Comparison of ENCODE assay signal across 10 cellular contexts in the genomic region with DNA sequence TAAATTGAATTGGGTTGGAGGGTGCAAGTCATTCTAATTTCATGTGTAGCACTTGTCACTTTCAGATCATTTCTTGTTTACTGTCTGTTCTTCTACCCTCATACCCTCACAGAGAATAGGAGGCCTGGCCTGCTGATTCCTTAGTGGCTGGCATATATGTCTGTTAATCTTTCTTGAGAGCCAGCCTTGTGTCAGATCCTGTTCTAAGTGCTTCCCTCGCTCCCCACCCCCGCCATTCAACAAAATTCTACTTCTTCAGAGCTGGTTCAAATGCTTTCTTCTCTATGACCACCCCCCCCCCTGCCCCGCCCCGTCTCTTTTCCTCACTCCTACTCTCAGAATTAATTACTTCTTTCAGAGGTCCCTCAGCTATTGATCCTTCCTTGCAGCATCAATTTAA. TPM values are rescaled to one million over a fixed set of nuclear protein-coding genes. Genes with fewer than 3 reads are reported as not detected.
DNase-seq lines count a peak whose midpoint lies in the region; ATAC-seq, FAIRE-seq and TF ChIP-seq lines count a peak whose summit lies in the region.
"Had no signal": no experiment of that assay in that cellular context is flagged by ENCODE, and none has a peak within 500 bp of the region (broad histone marks: within the 10 kb centered on the region; RNA-seq: fewer than 3 reads in every experiment).

No MANE protein-coding gene starts in this region.

- H3K36me3 ChIP-seq in A673 (ENCODE audit: insufficient read depth, low read length, poor library complexity, severe bottlenecking) (no peaks in the 10 kb centered on the region), HAP-1 (replicated peaks) (peaks cover 5% of the 10 kb centered on the region; the same call in 1 of the 2 replicates), kidney (ENCODE audit: control insufficient read depth in 1 of 2, insufficient read depth in 2 of 2, low read length in 2 of 2) (no peaks in the 10 kb centered on the region), thyroid gland (no peaks in the 10 kb centered on the region)
- H3K36me3 ChIP-seq: lower lobe of right lung had no signal

- H3K4me3 Mint-ChIP-seq in activated CD8-positive, alpha-beta T cell treated with anti-CD3 and anti-CD28 coated beads, Interleukin-2, amount 10 ng/mL, durations not matched to agents 7 days and 5 days = peak overlapping the region; percentile 98

- peak overlapping the region; percentile 100 for H3K27ac Mint-ChIP-seq in activated CD8-positive, alpha-beta T cell treated with anti-CD3 and anti-CD28 coated beads, Interleukin-2, amount 10 ng/mL, durations not matched to agents 7 days and 5 days

- peaks cover 19% of the 10 kb centered on the region for H3K4me1 Mint-ChIP-seq in activated CD8-positive, alpha-beta T cell treated with anti-CD3 and anti-CD28 coated beads, Interleukin-2, amount 10 ng/mL, durations not matched to agents 7 days and 5 days (ENCODE audit: low read depth)

- H3K27me3 ChIP-seq in A673 (replicated peaks; ENCODE audit: insufficient read depth, low read depth, low read length, poor library complexity) (no peaks in the 10 kb centered on the region), HAP-1 (ENCODE audit: low read depth) (no peaks in the 10 kb centered on the region), thyroid gland (no peaks in the 10 kb centered on the region)

- H3K4me1 ChIP-seq in A673 (ENCODE audit: insufficient read depth, low read length, poor library complexity, severe bottlenecking) = peaks cover 6% of the 10 kb centered on the region
- H3K4me1 ChIP-seq in HAP-1 = peaks cover 8% of the 10 kb centered on the region
- H3K4me1 ChIP-seq in kidney (ENCODE audit: control insufficient read depth in 1 of 2, insufficient read depth in 1 of 2, low read depth in 1 of 2, low read length in 2 of 2) = peaks cover 16% of the 10 kb centered on the region in 2 donors
- H3K4me1 ChIP-seq in thyroid gland = peaks cover 14 to 17% of the 10 kb centered on the region in 2 donors

- peaks cover 2% of the 10 kb centered on the region for H3K36me3 Mint-ChIP-seq in activated CD8-positive, alpha-beta T cell treated with anti-CD3 and anti-CD28 coated beads, Interleukin-2, amount 10 ng/mL, durations not matched to agents 7 days and 5 days (ENCODE audit: low read depth)

- H3K4me3 ChIP-seq in A673 (ENCODE audit: low read depth, low read length, poor library complexity, severe bottlenecking) (peak overlapping the region; percentile 85), HAP-1 (peak overlapping the region; percentile 93), kidney (ENCODE audit: low read length in 2 of 2) (peak overlapping the region in 1 of 2 donors; percentile 93), thyroid gland (replicated peaks in 1 of 3) (peak overlapping the region in 1 of 3 donors; percentile 74)

- H3K27me3 Mint-ChIP-seq in activated CD8-positive, alpha-beta T cell treated with anti-CD3 and anti-CD28 coated beads, Interleukin-2, amount 10 ng/mL, durations not matched to agents 7 days and 5 days (ENCODE audit: low read depth) = peaks cover 3% of the 10 kb centered on the region

- POLR2A ChIA-PET in A673 (lab: Charles Lee; ENCODE audit: low non-redundant PET) = no interaction called here
- POLR2A ChIA-PET in activated CD8-positive, alpha-beta T cell treated with anti-CD3 and anti-CD28 coated beads, Interleukin-2, amount 10 ng/mL, durations not matched to agents 7 days and 5 days (lab: Charles Lee) = interaction anchor here (0.6 kb wide), 2 partner anchors 167 to 457 kb away, joined by 3 to 7 read pairs; no protein-coding TSS in a partner anchor

- no peak for ATAC-seq in activated CD8-positive, alpha-beta T cell treated with anti-CD3 and anti-CD28 coated beads, Interleukin-2, amount 10 ng/mL, durations not matched to agents 7 days and 5 days
- no peak for ATAC-seq in GM21786 (IDR thresholded peaks at IDR 0.05; ENCODE audit: unreplicated experiment)

- no peak overlapping the region for H3K27ac ChIP-seq in A673 (ENCODE audit: low read depth, low read length, poor library complexity, severe bottlenecking)
- peak overlapping the region; percentile 76 to 95 for H3K27ac ChIP-seq in kidney (ENCODE audit: low read depth in 2 of 2, low read length in 2 of 2)
- H3K27ac ChIP-seq in thyroid gland = no peak overlapping the region

- in situ Hi-C loops in HAP-1 (cut with MboI; ENCODE audit: low sequenced_read_pairs) = no loop called here

- WGBS in thyroid gland, 2 donors = 81 to 83% methylated on average over 4 of the region's 4 CpGs

- DNase-seq in A673 (ENCODE audit: low spot score) = no peak
- DNase-seq in HAP-1 (ENCODE audit: low spot score in 2 of 2) = peak; percentile 30 to 55
- DNase-seq in activated CD8-positive, alpha-beta T cell treated with anti-CD3 and anti-CD28 coated beads, Interleukin-2, amount 10 ng/mL, durations not matched to agents 7 days and 5 days = no peak
- no peak for DNase-seq in kidney
- no peak for DNase-seq in thyroid gland
- DNase-seq in GM19238 (ENCODE audit: insufficient read length, low spot score) = no peak
- DNase-seq in inferior parietal cortex (ENCODE audit: extremely low spot score) = no peak

- no peak for FAIRE-seq in kidney (lab: Jason Lieb, UNC)

- intact Hi-C loops in A673 (cut with micrococcal nuclease; ENCODE audit: unreplicated experiment) = loop anchor here (5.0 kb wide), 1 partner anchor 423 kb away; a partner anchor contains a TSS
- intact Hi-C loops in kidney (cut with DNase I) = loop anchor here (10.0 kb wide), 1 partner anchor 415 kb away; no protein-coding TSS in a partner anchor
- intact Hi-C loops in thyroid gland (cut with DNase I) = loop anchor here (10.0 kb wide), 1 partner anchor 175 kb away; no protein-coding TSS in a partner anchor

- no TSS peak for BruUV-seq in A673 (replicated peaks; lab: Mats Ljungman, UMichigan)

- H3K9me3 Mint-ChIP-seq in activated CD8-positive, alpha-beta T cell treated with anti-CD3 and anti-CD28 coated beads, Interleukin-2, amount 10 ng/mL, durations not matched to agents 7 days and 5 days (ENCODE audit: insufficient read depth) = no peaks in the 10 kb centered on the region

- CTCF ChIA-PET in A673 (lab: Charles Lee) = no interaction called here
- CTCF ChIA-PET in activated CD8-positive, alpha-beta T cell treated with anti-CD3 and anti-CD28 coated beads, Interleukin-2, amount 10 ng/mL, durations not matched to agents 7 days and 5 days (lab: Charles Lee) = interaction anchor here (0.9 to 3.9 kb wide), 2 partner anchors 11 to 13 kb away, joined by 3 to 15 read pairs; no protein-coding TSS in a partner anchor

- no peak for TF ChIP-seq POLR2A in thyroid gland (IDR thresholded peaks at IDR 0.05)

- H3K9me3 ChIP-seq in A673 (ENCODE audit: low read depth, low read length, poor library complexity, severe bottlenecking) (no peaks in the 10 kb centered on the region), HAP-1 (no peaks in the 10 kb centered on the region), kidney (ENCODE audit: control insufficient read depth in 1 of 2, low read length in 2 of 2) (no peaks in the 10 kb centered on the region), thyroid gland (no peaks in the 10 kb centered on the region)
- H3K9me3 ChIP-seq: lower lobe of right lung had no signal

- TF ChIP-seq CTCF in A673 (conservative IDR thresholded peaks at IDR 0.05; ENCODE audit: low read depth, low read length) (no peak), kidney (IDR thresholded peaks at IDR 0.05; ENCODE audit: borderline replicate concordance, extremely low read depth, insufficient read depth) (no peak), thyroid gland (IDR thresholded peaks at IDR 0.05) (no peak)

- H3K9ac ChIP-seq in kidney (ENCODE audit: low read length in 2 of 2) = no peak overlapping the region

RNA-seq across cellular contexts. Expression of a gene that starts 1.5 kb away (rescaled TPM):
- total RNA-seq in A673 (2021) = 164 and 165 TPM in 2 replicates
- 100 to 1,000 TPM; 123 to 124 TPM for total RNA-seq in activated CD8-positive, alpha-beta T cell treated with anti-CD3 and anti-CD28 coated beads, Interleukin-2, amount 10 ng/mL, durations not matched to agents 7 days and 5 days
- total RNA-seq in kidney = 97.7 TPM
- 23.0 TPM for polyA plus RNA-seq in kidney (ENCODE audit: insufficient read depth, low read depth, low replicate concordance)
- total RNA-seq in thyroid gland = 100 to 1,000 TPM in 2 of 4 donors, 10 to 100 TPM in 2; 87.8 to 144 (median 102) TPM

RNA-seq across cellular contexts. Expression of a gene that starts 36.4 kb away (rescaled TPM):
- total RNA-seq in A673 (2021) (0.19 and 0.28 TPM in 2 replicates), kidney (0.09 TPM), thyroid gland (not detected)
- total RNA-seq in activated CD8-positive, alpha-beta T cell treated with anti-CD3 and anti-CD28 coated beads, Interleukin-2, amount 10 ng/mL, durations not matched to agents 7 days and 5 days = not detected
- polyA plus RNA-seq in kidney (ENCODE audit: insufficient read depth, low read depth, low replicate concordance) = not detected
- total RNA-seq: lower lobe of right lung, subcutaneous adipose tissue had no signal

Comparison
In these comparisons a context has a peak if more than half of its experiments do, and no peak if none do; other contexts are left out.
1. DNase-seq: peak in HAP-1 (2 of 2); none in A673 (single experiment), activated CD8-positive, alpha-beta T cell treated with anti-CD3 and anti-CD28 coated beads, Interleukin-2, amount 10 ng/mL, durations not matched to agents 7 days and 5 days (single experiment), kidney (single experiment), thyroid gland (0 of 2), GM19238 (single experiment) and inferior parietal cortex (single experiment).
2. H3K27ac ChIP-seq: peak in kidney (2 of 2); none in A673 (single experiment) and thyroid gland (0 of 3).